Comparison of ENCODE assay signal across 18 cellular contexts in the genomic region with DNA sequence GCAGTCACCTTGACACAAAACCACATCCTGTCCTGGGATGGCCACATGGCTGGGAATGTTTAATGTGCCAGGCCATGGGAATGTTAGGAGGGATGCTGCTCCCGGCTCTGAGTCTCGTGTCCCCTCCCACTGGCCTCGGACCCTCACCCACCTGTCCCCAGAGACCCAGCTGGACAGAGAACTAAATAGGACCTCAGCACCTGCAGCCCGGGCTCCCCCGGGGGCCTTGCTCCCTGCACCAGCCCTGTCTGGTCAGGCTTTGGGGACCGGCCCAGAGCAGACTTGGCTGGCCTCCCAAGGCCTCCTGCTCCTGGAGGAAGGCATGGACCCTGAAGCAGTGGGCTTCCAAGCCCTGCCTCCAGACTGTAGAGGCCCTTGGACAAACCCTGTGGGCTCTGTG.
"Had no signal": no experiment of that assay in that cellular context is flagged by ENCODE, and none has a peak within 500 bp of the region (broad histone marks: within the 10 kb centered on the region; RNA-seq: fewer than 3 reads in every experiment).

No MANE protein-coding gene starts in this region.

- H3K4me1 ChIP-seq: esophagus squamous epithelium, gastroesophageal sphincter had no signal

- H3K9me3 ChIP-seq: thoracic aorta had no signal

- DNase-seq: esophagus squamous epithelium; foreskin fibroblast; glutamatergic neuron; left cardiac atrium; left ventricle myocardium superior; mesendoderm; naive thymus-derived CD4-positive, alpha-beta T cell; nephron progenitor cell; right cardiac atrium; stimulated activated CD4-positive, alpha-beta T cell treated with anti-CD3 and anti-CD28 coated beads, Interleukin-15, amount 100 ng/mL, for 24 hours; stimulated activated CD4-positive, alpha-beta T cell treated with anti-CD3 and anti-CD28 coated beads, Interleukin-1b, Interleukin-23, amount 100 ng/mL, for 48 hours; stimulated activated CD4-positive, alpha-beta T cell treated with anti-CD3 and anti-CD28 coated beads, Interleukin-4, amount 100 ng/mL, for 24 hours; stimulated activated naive CD8-positive, alpha-beta T cell treated with anti-CD3 and anti-CD28 coated beads, Interleukin-15, amount 100 ng/mL, for 72 hours; trophoblast cell had no signal

- H3K27ac ChIP-seq: esophagus squamous epithelium, gastroesophageal sphincter, neutrophil, thoracic aorta had no signal

- H3K4me3 ChIP-seq: esophagus squamous epithelium, gastroesophageal sphincter, thoracic aorta had no signal

- H3K36me3 ChIP-seq: esophagus squamous epithelium, gastroesophageal sphincter, neutrophil, thoracic aorta had no signal

- ATAC-seq: gastroesophageal sphincter; left cardiac atrium; left ventricle myocardium superior; naive thymus-derived CD4-positive, alpha-beta T cell; stimulated activated memory B cell treated with anti-CD40 and anti-IgM and Interleukin-4, amounts not matched to agents 10 μg/mL and 1 μg/mL and 100 μg/mL, for 72 hours had no signal

- H3K27me3 ChIP-seq: esophagus squamous epithelium, neutrophil had no signal
